ENCODE assay signal across 14 cellular contexts in genomic region chr13:97276862-97277269, GRCh38. TPM values are rescaled to one million over a fixed set of nuclear protein-coding genes. Genes with fewer than 3 reads are reported as not detected.
DNase-seq lines count a peak whose midpoint lies in the region; ATAC-seq and TF ChIP-seq lines count a peak whose summit lies in the region.
"Had no signal": no experiment of that assay in that cellular context is flagged by ENCODE, and none has a peak within 500 bp of the region (broad histone marks: within the 10 kb centered on the region; RNA-seq: fewer than 3 reads in every experiment).

No MANE protein-coding gene starts in this region.

- ATAC-seq in thoracic aorta (ENCODE audit: insufficient number of reproducible peaks, low FRiP score, low read depth): no peak

- peaks cover 20% of the 10 kb centered on the region for H3K36me3 Mint-ChIP-seq in activated CD4-positive, alpha-beta memory T cell treated with anti-CD3 and anti-CD28 coated beads for 36 hours
- peaks cover 21% of the 10 kb centered on the region for H3K36me3 Mint-ChIP-seq in activated CD4-positive, alpha-beta memory T cell treated with anti-CD3 and anti-CD28 coated beads, Interleukin-2, amount 10 ng/mL, durations not matched to agents 7 days and 5 days (ENCODE audit: low read depth)
- H3K36me3 Mint-ChIP-seq in Caco-2 (ENCODE audit: insufficient read depth, unreplicated experiment): peaks cover 25% of the 10 kb centered on the region

- peak overlapping the region; percentile 2 for H3K27ac Mint-ChIP-seq in activated CD4-positive, alpha-beta memory T cell treated with anti-CD3 and anti-CD28 coated beads for 36 hours
- no peak overlapping the region for H3K27ac Mint-ChIP-seq in activated CD4-positive, alpha-beta memory T cell treated with anti-CD3 and anti-CD28 coated beads, Interleukin-2, amount 10 ng/mL, durations not matched to agents 7 days and 5 days
- no peak overlapping the region for H3K27ac Mint-ChIP-seq in Caco-2 (ENCODE audit: unreplicated experiment)

- TF ChIP-seq POLR2A in esophagus muscularis mucosa (IDR thresholded peaks at IDR 0.05; ENCODE audit: low read depth): no peak

- H3K27ac ChIP-seq in OCI-LY3 (ENCODE audit: low read length) (peak overlapping the region; percentile 83), esophagus muscularis mucosa (replicated peaks in 1 of 4) (peak overlapping the region; percentile 69 to 83 (median 76)), thoracic aorta (peak overlapping the region; percentile 67 to 89)
- H3K27ac ChIP-seq: cardiac muscle cell had no signal

- no peak overlapping the region for H3K4me3 Mint-ChIP-seq in activated CD4-positive, alpha-beta memory T cell treated with anti-CD3 and anti-CD28 coated beads for 36 hours
- no peak overlapping the region for H3K4me3 Mint-ChIP-seq in activated CD4-positive, alpha-beta memory T cell treated with anti-CD3 and anti-CD28 coated beads, Interleukin-2, amount 10 ng/mL, durations not matched to agents 7 days and 5 days
- no peak overlapping the region for H3K4me3 Mint-ChIP-seq in Caco-2 (ENCODE audit: unreplicated experiment)
- H3K4me3 Mint-ChIP-seq: neural crest cell had no signal

- peak overlapping the region; percentile 51 for H3K4me3 ChIP-seq in OCI-LY3 (ENCODE audit: low read length)
- H3K4me3 ChIP-seq in esophagus muscularis mucosa: no peak overlapping the region
- H3K4me3 ChIP-seq in thoracic aorta: no peak overlapping the region
- no peak overlapping the region for H3K4me3 ChIP-seq in Caco-2 (ENCODE audit: low read depth, low read length)
- H3K4me3 ChIP-seq: cardiac muscle cell, Peyer's patch had no signal

- peaks cover 52% of the 10 kb centered on the region for H3K4me1 Mint-ChIP-seq in activated CD4-positive, alpha-beta memory T cell treated with anti-CD3 and anti-CD28 coated beads for 36 hours (ENCODE audit: low read depth)
- H3K4me1 Mint-ChIP-seq in activated CD4-positive, alpha-beta memory T cell treated with anti-CD3 and anti-CD28 coated beads, Interleukin-2, amount 10 ng/mL, durations not matched to agents 7 days and 5 days: peaks cover 17% of the 10 kb centered on the region
- H3K4me1 Mint-ChIP-seq in Caco-2 (ENCODE audit: low read depth, unreplicated experiment): peaks cover 32% of the 10 kb centered on the region

- H3K9ac ChIP-seq in OCI-LY3 (ENCODE audit: low read length): peak overlapping the region; percentile 2; the same call in 1 of the 2 replicates

- TF ChIP-seq CTCF in OCI-LY3 (IDR thresholded peaks at IDR 0.05; ENCODE audit: low read depth, low read length) (no peak), esophagus muscularis mucosa (IDR thresholded peaks at IDR 0.05) (no peak), thoracic aorta (IDR thresholded peaks at IDR 0.05) (no peak), Caco-2 (IDR thresholded peaks at IDR 0.05; ENCODE audit: insufficient read depth in 1 of 2, low read depth in 1 of 2, low read length in 1 of 2, severe bottlenecking in 1 of 2, unreplicated experiment in 1 of 2) (no peak)

- DNase-seq in activated CD4-positive, alpha-beta memory T cell treated with anti-CD3 and anti-CD28 coated beads for 36 hours: no peak
- no peak for DNase-seq in activated CD4-positive, alpha-beta memory T cell treated with anti-CD3 and anti-CD28 coated beads, Interleukin-2, amount 10 ng/mL, durations not matched to agents 7 days and 5 days
- no peak for DNase-seq in esophagus muscularis mucosa (ENCODE audit: extremely low spot score)
- DNase-seq in thoracic aorta (ENCODE audit: low spot score): no peak
- no peak for DNase-seq in Kasumi-1 (lab: John Stamatoyannopoulos, UW)
- DNase-seq in COLO668 (lab: John Stamatoyannopoulos, UW; ENCODE audit: unreplicated experiment): no peak
- DNase-seq in Caco-2: no peak
- DNase-seq: ACHN; foreskin melanocyte; Peyer's patch; stimulated activated naive CD4-positive, alpha-beta T cell had no signal

- H3K9me3 Mint-ChIP-seq in activated CD4-positive, alpha-beta memory T cell treated with anti-CD3 and anti-CD28 coated beads for 36 hours: no peaks in the 10 kb centered on the region
- H3K9me3 Mint-ChIP-seq in activated CD4-positive, alpha-beta memory T cell treated with anti-CD3 and anti-CD28 coated beads, Interleukin-2, amount 10 ng/mL, durations not matched to agents 7 days and 5 days: no peaks in the 10 kb centered on the region
- H3K9me3 Mint-ChIP-seq in Caco-2 (ENCODE audit: unreplicated experiment): no peaks in the 10 kb centered on the region
- H3K9me3 Mint-ChIP-seq: neural crest cell had no signal

- H3K36me3 ChIP-seq in OCI-LY3 (replicated peaks; ENCODE audit: low read depth, low read length) (peaks cover 12% of the 10 kb centered on the region), esophagus muscularis mucosa (peaks cover 0 to 15% (median 8%) of the 10 kb centered on the region in 4 donors), thoracic aorta (no peaks in the 10 kb centered on the region), Caco-2 (ENCODE audit: control insufficient read depth, insufficient read depth, low read length) (peaks cover 2% of the 10 kb centered on the region)

- WGBS in esophagus muscularis mucosa: 55% methylated on average over 2 of the region's 2 CpGs

- no TSS peak for BruUV-seq in Caco-2 (replicated peaks; lab: Mats Ljungman, UMichigan)

- no peak for TF ChIP-seq EP300 in esophagus muscularis mucosa (IDR thresholded peaks at IDR 0.05)

- peaks cover 45% of the 10 kb centered on the region for H3K4me1 ChIP-seq in OCI-LY3 (ENCODE audit: low read length)
- peaks cover 78 to 100% (median 98%) of the 10 kb centered on the region in 4 donors for H3K4me1 ChIP-seq in esophagus muscularis mucosa
- peaks cover 76 to 98% of the 10 kb centered on the region in 2 donors for H3K4me1 ChIP-seq in thoracic aorta (ENCODE audit: control insufficient read depth in 1 of 2, low read depth in 2 of 2)
- peaks cover 74% of the 10 kb centered on the region for H3K4me1 ChIP-seq in Caco-2

- H2AFZ ChIP-seq in OCI-LY3 (ENCODE audit: low read depth, low read length): no peak overlapping the region

- intact Hi-C loops in activated CD4-positive, alpha-beta memory T cell treated with anti-CD3 and anti-CD28 coated beads for 36 hours (cut with micrococcal nuclease): loop anchor here (1.0 to 2.0 kb wide), 2 partner anchors 14 to 19 kb away; no protein-coding TSS in a partner anchor
- intact Hi-C loops in esophagus muscularis mucosa (cut with DNase I): no loop called here
- intact Hi-C loops in Caco-2 (cut with micrococcal nuclease; ENCODE audit: unreplicated experiment): loop anchor here (5.0 kb wide), 1 partner anchor 65 kb away; no protein-coding TSS in a partner anchor

- H4K20me1 ChIP-seq in OCI-LY3 (ENCODE audit: insufficient read depth, low read length): no peaks in the 10 kb centered on the region

- H3K4me2 ChIP-seq in OCI-LY3 (ENCODE audit: low read length): peak overlapping the region; percentile 73

- CTCF ChIA-PET in activated CD4-positive, alpha-beta memory T cell treated with anti-CD3 and anti-CD28 coated beads for 36 hours (lab: Charles Lee): interaction anchor here (0.6 kb wide), 1 partner anchor 55 kb away, joined by 4 read pairs; the partner anchor contains the start of gene MBNL2
- CTCF ChIA-PET in activated CD4-positive, alpha-beta memory T cell treated with anti-CD3 and anti-CD28 coated beads, Interleukin-2, amount 10 ng/mL, durations not matched to agents 7 days and 5 days (lab: Charles Lee): interaction anchor here (0.8 kb wide), 1 partner anchor 166 kb away, joined by 3 read pairs; no protein-coding TSS in a partner anchor
- CTCF ChIA-PET in Caco-2 (lab: Charles Lee): no interaction called here

- H3K27me3 ChIP-seq in OCI-LY3 (ENCODE audit: low read depth, low read length): no peaks in the 10 kb centered on the region
- no peaks in the 10 kb centered on the region for H3K27me3 ChIP-seq in esophagus muscularis mucosa
- no peaks in the 10 kb centered on the region for H3K27me3 ChIP-seq in thoracic aorta (replicated peaks; ENCODE audit: insufficient read depth)
- no peaks in the 10 kb centered on the region for H3K27me3 ChIP-seq in Caco-2 (replicated peaks; ENCODE audit: control insufficient read depth, insufficient read depth, low read length)
- H3K27me3 ChIP-seq: cardiac muscle cell, Peyer's patch had no signal

- H3K9me3 ChIP-seq in OCI-LY3 (ENCODE audit: insufficient read depth, low read length) (no peaks in the 10 kb centered on the region), esophagus muscularis mucosa (no peaks in the 10 kb centered on the region), thoracic aorta (no peaks in the 10 kb centered on the region), Caco-2 (no peaks in the 10 kb centered on the region)
- H3K9me3 ChIP-seq: Peyer's patch had no signal

- no peaks in the 10 kb centered on the region for H3K79me2 ChIP-seq in OCI-LY3 (ENCODE audit: low read length)

- no peaks in the 10 kb centered on the region for H3K27me3 Mint-ChIP-seq in activated CD4-positive, alpha-beta memory T cell treated with anti-CD3 and anti-CD28 coated beads for 36 hours
- H3K27me3 Mint-ChIP-seq in activated CD4-positive, alpha-beta memory T cell treated with anti-CD3 and anti-CD28 coated beads, Interleukin-2, amount 10 ng/mL, durations not matched to agents 7 days and 5 days: no peaks in the 10 kb centered on the region
- H3K27me3 Mint-ChIP-seq in Caco-2 (ENCODE audit: insufficient read depth, unreplicated experiment): no peaks in the 10 kb centered on the region

- POLR2A ChIA-PET in activated CD4-positive, alpha-beta memory T cell treated with anti-CD3 and anti-CD28 coated beads for 36 hours (lab: Charles Lee): interaction anchor here (0.6 to 1.1 kb wide), 4 partner anchors 14 to 261 kb away, joined by 3 to 5 read pairs (median 4); no protein-coding TSS in a partner anchor
- POLR2A ChIA-PET in activated CD4-positive, alpha-beta memory T cell treated with anti-CD3 and anti-CD28 coated beads, Interleukin-2, amount 10 ng/mL, durations not matched to agents 7 days and 5 days (lab: Charles Lee): interaction anchor here (0.9 to 1.5 kb wide), 2 partner anchors 10 to 156 kb away, joined by 3 to 4 read pairs; no protein-coding TSS in a partner anchor
- POLR2A ChIA-PET in Caco-2 (lab: Charles Lee): interaction anchor here (0.6 kb wide), 1 partner anchor 148 kb away, joined by 5 read pairs; no protein-coding TSS in a partner anchor

RNA-seq across cellular contexts. Expression of gene MBNL2, which starts 54.7 kb away (rescaled TPM):
- total RNA-seq in activated CD4-positive, alpha-beta memory T cell treated with anti-CD3 and anti-CD28 coated beads for 36 hours: 10 to 100 TPM; 23.4 to 24.6 TPM
- 10 to 100 TPM; 18.0 to 18.8 TPM for total RNA-seq in activated CD4-positive, alpha-beta memory T cell treated with anti-CD3 and anti-CD28 coated beads, Interleukin-2, amount 10 ng/mL, durations not matched to agents 7 days and 5 days
- total RNA-seq in esophagus muscularis mucosa: 100 to 1,000 TPM in 2 of 4 donors, 10 to 100 TPM in 2; 92.8 to 132 (median 101) TPM
- 10 to 100 TPM; 59.6 to 67.7 TPM for total RNA-seq in thoracic aorta
- 41.6 TPM in 2 replicates for total RNA-seq in Caco-2 (2022)
